Comparison of ENCODE assay signal across 1 cellular context in genomic region chrX:38803609-38804480, GRCh38.
TF ChIP-seq lines count a peak whose summit lies in the region.

No MANE protein-coding gene starts in this region.

TF ChIP-seq in H1, 55 proteins besides CTCF, POLR2A, EP300 and RAD21:
- TF ChIP-seq POU5F1 (IDR thresholded peaks at IDR 0.05; ENCODE audit: low read depth, low read length) (no peak), HDAC2 (IDR thresholded peaks at IDR 0.05; ENCODE audit: borderline replicate concordance in 1 of 2, low read depth in 2 of 2, low read length in 2 of 2) (peak; percentile 42 to 54; a peak in 1 of 4 replicates), TAF1 (IDR thresholded peaks at IDR 0.05; ENCODE audit: low read depth, low read length) (peak; percentile 84), RXRA (IDR thresholded peaks at IDR 0.05; ENCODE audit: insufficient read depth, low read depth, low read length) (0 out of 2 replicates have a peak, but pooled peaks have one; percentile 31), MAX (IDR thresholded peaks at IDR 0.05) (peak; percentile 92), SP1 (IDR thresholded peaks at IDR 0.05; ENCODE audit: low read depth, low read length) (0 out of 2 replicates have a peak, but pooled peaks have one; percentile 9), CHD2 (IDR thresholded peaks at IDR 0.05; ENCODE audit: low read length) (no peak), YY1 (IDR thresholded peaks at IDR 0.05; ENCODE audit: low read depth, low read length) (0 out of 2 replicates have a peak, but pooled peaks have one; percentile 37), TCF12 (IDR thresholded peaks at IDR 0.05; ENCODE audit: low read depth, low read length) (no peak), ASH2L (IDR thresholded peaks at IDR 0.05; ENCODE audit: low read length) (peak; percentile 54), PHF8 (conservative IDR thresholded peaks at IDR 0.05; ENCODE audit: low read depth, low read length) (peak; percentile 48; the same call in 1 of the 2 replicates), JUND (IDR thresholded peaks at IDR 0.05; ENCODE audit: low read length) (no peak), CREB1 (IDR thresholded peaks at IDR 0.05) (peak; percentile 67), RFX5 (IDR thresholded peaks at IDR 0.05; ENCODE audit: borderline replicate concordance, low read depth, low read length) (no peak), TBP (IDR thresholded peaks at IDR 0.05; ENCODE audit: low read depth, low read length) (peak; percentile 86), TAF7 (optimal IDR thresholded peaks at IDR 0.05; ENCODE audit: borderline replicate concordance, low read depth, low read length) (peak; percentile 77), POLR2AphosphoS5 (IDR thresholded peaks at IDR 0.05; ENCODE audit: low read depth, low read length) (peak; percentile 94), SIN3A (conservative IDR thresholded peaks at IDR 0.05 in 1 of 2, IDR thresholded peaks at IDR 0.05 in 1 of 2; ENCODE audit: low read depth in 1 of 2, low read length in 2 of 2) (peak in 1 of 2 experiments; percentile 34; a peak in 1 of 4 replicates), CEBPB (IDR thresholded peaks at IDR 0.05; ENCODE audit: low read depth, low read length) (peak; percentile 74), RNF2 (IDR thresholded peaks at IDR 0.05; ENCODE audit: borderline replicate concordance, low read depth, low read length, missing control alignments, poor library complexity, severe bottlenecking) (no peak), JUN (IDR thresholded peaks at IDR 0.05; ENCODE audit: low read depth, low read length) (no peak)
- TF ChIP-seq, protein P1, sequence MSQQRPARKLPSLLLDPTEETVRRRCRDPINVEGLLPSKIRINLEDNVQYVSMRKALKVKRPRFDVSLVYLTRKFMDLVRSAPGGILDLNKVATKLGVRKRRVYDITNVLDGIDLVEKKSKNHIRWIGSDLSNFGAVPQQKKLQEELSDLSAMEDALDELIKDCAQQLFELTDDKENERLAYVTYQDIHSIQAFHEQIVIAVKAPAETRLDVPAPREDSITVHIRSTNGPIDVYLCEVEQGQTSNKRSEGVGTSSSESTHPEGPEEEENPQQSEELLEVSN (IDR thresholded peaks at IDR 0.05) = peak; percentile 59
